ENCODE assay signal across 18 cellular contexts in genomic region chr1:11515403-11516300, GRCh38. TPM values are rescaled to one million over a fixed set of nuclear protein-coding genes. Genes with fewer than 3 reads are reported as not detected.
"Had no signal": no experiment of that assay in that cellular context is flagged by ENCODE, and none has a peak within 500 bp of the region (broad histone marks: within the 10 kb centered on the region; RNA-seq: fewer than 3 reads in every experiment).

No MANE protein-coding gene starts in this region.

- H3K27me3 ChIP-seq: brain microvascular endothelial cell, pancreas, tibial nerve had no signal

- H3K36me3 ChIP-seq: brain microvascular endothelial cell, pancreas, tibial nerve had no signal

- H3K4me1 ChIP-seq: pancreas, tibial nerve had no signal

- H3K9me3 Mint-ChIP-seq: activated T-helper 2 cell treated with anti-CD3 and anti-CD28 coated beads, Interferon-gamma antibody, Interleukin-2, Interleukin-4, amounts not matched to agents 10 μg/mL and 5 μg/mL and 100 μg/mL, durations not matched to agents 14 hours and 24 hours and 36 hours had no signal

- ATAC-seq: activated CD8-positive, alpha-beta T cell treated with anti-CD3 and anti-CD28 coated beads, Interleukin-2, amount 10 ng/mL, durations not matched to agents 7 days and 5 days; mucosa of descending colon; pancreas; stimulated activated effector memory CD8-positive, alpha-beta T cell treated with anti-CD3 and anti-CD28 coated beads, Interleukin-12 subunit alpha, Interleukin-12 subunit beta, amount 100 ng/mL, for 72 hours had no signal

- H3K27ac Mint-ChIP-seq: activated CD8-positive, alpha-beta T cell treated with anti-CD3 and anti-CD28 coated beads, Interleukin-2, amount 10 ng/mL, durations not matched to agents 7 days and 5 days; activated naive CD8-positive, alpha-beta T cell; activated T-helper 2 cell treated with anti-CD3 and anti-CD28 coated beads, Interferon-gamma antibody, Interleukin-2, Interleukin-4, amounts not matched to agents 10 μg/mL and 5 μg/mL and 100 μg/mL, durations not matched to agents 14 hours and 24 hours and 36 hours; endodermal cell; nephron; stimulated activated effector memory CD8-positive, alpha-beta T cell treated with anti-CD3 and anti-CD28 coated beads, Interleukin-12 subunit alpha, Interleukin-12 subunit beta, amount 100 ng/mL, for 72 hours had no signal

- DNase-seq: activated CD4-positive, alpha-beta T cell treated with anti-CD3 and anti-CD28 coated beads for 4 hours; activated CD8-positive, alpha-beta T cell treated with anti-CD3 and anti-CD28 coated beads, Interleukin-2, amount 10 ng/mL, durations not matched to agents 7 days and 5 days; amygdala; brain microvascular endothelial cell; cerebellar nuclear complex; endodermal cell; hypothalamus; mucosa of descending colon; retina; T-helper 9 cell had no signal

- H3K4me3 Mint-ChIP-seq: activated CD8-positive, alpha-beta T cell treated with anti-CD3 and anti-CD28 coated beads, Interleukin-2, amount 10 ng/mL, durations not matched to agents 7 days and 5 days; activated naive CD8-positive, alpha-beta T cell; endodermal cell; nephron; stimulated activated effector memory CD8-positive, alpha-beta T cell treated with anti-CD3 and anti-CD28 coated beads, Interleukin-12 subunit alpha, Interleukin-12 subunit beta, amount 100 ng/mL, for 72 hours had no signal

- H3K9me3 ChIP-seq: mucosa of descending colon, pancreas had no signal

- H3K36me3 Mint-ChIP-seq: stimulated activated effector memory CD8-positive, alpha-beta T cell treated with anti-CD3 and anti-CD28 coated beads, Interleukin-12 subunit alpha, Interleukin-12 subunit beta, amount 100 ng/mL, for 72 hours had no signal

- H3K4me3 ChIP-seq: mucosa of descending colon, pancreas, skin epidermis, tibial nerve had no signal

- H3K4me1 Mint-ChIP-seq: endodermal cell; nephron; stimulated activated effector memory CD8-positive, alpha-beta T cell treated with anti-CD3 and anti-CD28 coated beads, Interleukin-12 subunit alpha, Interleukin-12 subunit beta, amount 100 ng/mL, for 72 hours had no signal

RNA-seq across cellular contexts. Expression of gene DISP3, which starts 36.7 kb away (rescaled TPM):
- polyA plus RNA-seq: esophagus had no signal
